Comparison of ENCODE assay signal across 13 cellular contexts in genomic region chr10:133637846-133638235, GRCh38. TPM values are rescaled to one million over a fixed set of nuclear protein-coding genes. Genes with fewer than 3 reads are reported as not detected.
DNase-seq lines count a peak whose midpoint lies in the region; ATAC-seq, FAIRE-seq and TF ChIP-seq lines count a peak whose summit lies in the region.
"Not testable (repeated sequence)": the region's sequence is repeated elsewhere in the genome, so short reads cannot be mapped to it uniquely, and the experiment has no call there.
"Had no signal": no experiment of that assay in that cellular context is flagged by ENCODE, and none has a peak within 500 bp of the region (broad histone marks: within the 10 kb centered on the region; RNA-seq: fewer than 3 reads in every experiment).

No MANE protein-coding gene starts in this region.

- WGBS in HepG2 (ENCODE audit: low lambda C conversion rate), result 36% methylated on average over 10 of the region's 30 CpGs

- not testable (repeated sequence) for FAIRE-seq in HepG2 (lab: Jason Lieb, UNC)

- TF ChIP-seq RAD21 in HepG2 (CRISPR knock-in tag; IDR thresholded peaks at IDR 0.05), result not testable (repeated sequence)

- H3K9ac ChIP-seq in HepG2 (ENCODE audit: insufficient read depth, low read depth, low read length), result not testable (repeated sequence)

- peak overlapping the region; percentile 18 for H3K4me3 Mint-ChIP-seq in activated CD8-positive, alpha-beta T cell treated with anti-CD3 and anti-CD28 coated beads, Interleukin-2, amount 10 ng/mL, durations not matched to agents 7 days and 5 days
- peak overlapping the region; percentile 16 for H3K4me3 Mint-ChIP-seq in activated naive CD8-positive, alpha-beta T cell treated with anti-CD3 and anti-CD28 coated beads, Interleukin-2, amount 10 ng/mL, durations not matched to agents 7 days and 5 days
- H3K4me3 Mint-ChIP-seq in stimulated activated naive CD8-positive, alpha-beta T cell treated with anti-CD3 and anti-CD28 coated beads, Interleukin-15, amount 100 ng/mL, for 72 hours, result peak overlapping the region; percentile 26 to 55

- not testable (repeated sequence) for TF ChIP-seq POLR2A in NB4 (IDR thresholded peaks at IDR 0.05; ENCODE audit: extremely low read depth, insufficient read length); HepG2 (IDR thresholded peaks at IDR 0.05; ENCODE audit: insufficient read depth in 1 of 2, low read depth in 2 of 2, low read length in 2 of 2)

- not testable (repeated sequence) for H3K4me1 ChIP-seq in HAP-1; HepG2 (ENCODE audit: insufficient read depth, low read length)

- H3K27me3 Mint-ChIP-seq in activated CD8-positive, alpha-beta T cell treated with anti-CD3 and anti-CD28 coated beads, Interleukin-2, amount 10 ng/mL, durations not matched to agents 7 days and 5 days (ENCODE audit: low read depth), result peaks cover 19% of the 10 kb centered on the region
- H3K27me3 Mint-ChIP-seq in activated naive CD8-positive, alpha-beta T cell treated with anti-CD3 and anti-CD28 coated beads, Interleukin-2, amount 10 ng/mL, durations not matched to agents 7 days and 5 days; stimulated activated naive CD8-positive, alpha-beta T cell treated with anti-CD3 and anti-CD28 coated beads, Interleukin-15, amount 100 ng/mL, for 72 hours: not testable (repeated sequence)

- POLR2A ChIA-PET in BJ (lab: Charles Lee); activated CD8-positive, alpha-beta T cell treated with anti-CD3 and anti-CD28 coated beads, Interleukin-2, amount 10 ng/mL, durations not matched to agents 7 days and 5 days (lab: Charles Lee); activated naive CD8-positive, alpha-beta T cell treated with anti-CD3 and anti-CD28 coated beads, Interleukin-2, amount 10 ng/mL, durations not matched to agents 7 days and 5 days (lab: Charles Lee); HepG2 (lab: Yijun Ruan, JAX): not testable (repeated sequence)

- H3K4me1 Mint-ChIP-seq in activated CD8-positive, alpha-beta T cell treated with anti-CD3 and anti-CD28 coated beads, Interleukin-2, amount 10 ng/mL, durations not matched to agents 7 days and 5 days (ENCODE audit: low read depth); activated naive CD8-positive, alpha-beta T cell treated with anti-CD3 and anti-CD28 coated beads, Interleukin-2, amount 10 ng/mL, durations not matched to agents 7 days and 5 days; stimulated activated naive CD8-positive, alpha-beta T cell treated with anti-CD3 and anti-CD28 coated beads, Interleukin-15, amount 100 ng/mL, for 72 hours: not testable (repeated sequence)

- H3K79me2 ChIP-seq in HepG2 (ENCODE audit: insufficient read depth, low read length), result not testable (repeated sequence)

- H3K4me3 ChIP-seq in BJ (ENCODE audit: low read depth, low read length), result peak overlapping the region; percentile 19
- peak overlapping the region; percentile 33 for H3K4me3 ChIP-seq in HAP-1
- peak overlapping the region; percentile 42 for H3K4me3 ChIP-seq in NB4 (ENCODE audit: low read depth, low read length)
- peak overlapping the region; percentile 4 to 35 (median 23); a peak in 4 of 6 replicates for H3K4me3 ChIP-seq in HepG2 (replicated peaks in 1 of 3; ENCODE audit: insufficient read depth in 1 of 3, low read depth in 2 of 3, low read length in 3 of 3)

- not testable (repeated sequence) for ATAC-seq in activated CD8-positive, alpha-beta T cell treated with anti-CD3 and anti-CD28 coated beads, Interleukin-2, amount 10 ng/mL, durations not matched to agents 7 days and 5 days; activated naive CD8-positive, alpha-beta T cell treated with anti-CD3 and anti-CD28 coated beads, Interleukin-2, amount 10 ng/mL, durations not matched to agents 7 days and 5 days (ENCODE audit: low read depth); HepG2; stimulated activated naive CD8-positive, alpha-beta T cell treated with anti-CD3 and anti-CD28 coated beads, Interleukin-15, amount 100 ng/mL, for 72 hours

- BruUV-seq in HepG2 (replicated peaks; lab: Mats Ljungman, UMichigan), result not testable (repeated sequence)

- H3K4me2 ChIP-seq in HepG2 (ENCODE audit: low read depth, low read length), result not testable (repeated sequence)

- not testable (repeated sequence) for TF ChIP-seq EP300 in HepG2 (IDR thresholded peaks at IDR 0.05; ENCODE audit: low read depth in 2 of 2, low read length in 2 of 2); HepG2 (CRISPR knock-in tag; IDR thresholded peaks at IDR 0.05; ENCODE audit: borderline replicate concordance)

- not testable (repeated sequence) for H3K27ac ChIP-seq in HepG2 (ENCODE audit: extremely low read length, insufficient read depth, low read length)

- not testable (repeated sequence) for H3K36me3 Mint-ChIP-seq in activated CD8-positive, alpha-beta T cell treated with anti-CD3 and anti-CD28 coated beads, Interleukin-2, amount 10 ng/mL, durations not matched to agents 7 days and 5 days (ENCODE audit: low read depth); activated naive CD8-positive, alpha-beta T cell treated with anti-CD3 and anti-CD28 coated beads, Interleukin-2, amount 10 ng/mL, durations not matched to agents 7 days and 5 days

- H3K9me3 ChIP-seq in HAP-1; HepG2 (ENCODE audit: low read length): not testable (repeated sequence)

- not testable (repeated sequence) for H4K20me1 ChIP-seq in HepG2 (ENCODE audit: insufficient read depth, low read length)

- DNase-seq in BJ (ENCODE audit: low read depth); HAP-1 (ENCODE audit: low spot score in 2 of 2); activated CD8-positive, alpha-beta T cell treated with anti-CD3 and anti-CD28 coated beads, Interleukin-2, amount 10 ng/mL, durations not matched to agents 7 days and 5 days; activated naive CD8-positive, alpha-beta T cell treated with anti-CD3 and anti-CD28 coated beads, Interleukin-2, amount 10 ng/mL, durations not matched to agents 7 days and 5 days; HepG2 (ENCODE audit: low spot score); stimulated activated naive CD8-positive, alpha-beta T cell treated with anti-CD3 and anti-CD28 coated beads, Interleukin-15, amount 100 ng/mL, for 72 hours: not testable (repeated sequence)
- DNase-seq in NB4 (ENCODE audit: low read depth), result peak; percentile 1

- not testable (repeated sequence) for H3K36me3 ChIP-seq in BJ (ENCODE audit: control insufficient read depth, insufficient read depth, low read length); HAP-1 (replicated peaks); HepG2 (replicated peaks in 1 of 2; ENCODE audit: control insufficient read depth in 1 of 2, insufficient read depth in 2 of 2, low read length in 2 of 2)

- H2AFZ ChIP-seq in HepG2 (ENCODE audit: low read length), result not testable (repeated sequence)

- in situ Hi-C loops in HAP-1 (cut with MboI; ENCODE audit: low sequenced_read_pairs); HepG2 (cut with HindIII; ENCODE audit: extremely low pct_ligation_motif_present, low pct_unique_long_range_greater_than_20kb): not testable (repeated sequence)

- not testable (repeated sequence) for H3K27ac Mint-ChIP-seq in activated CD8-positive, alpha-beta T cell treated with anti-CD3 and anti-CD28 coated beads, Interleukin-2, amount 10 ng/mL, durations not matched to agents 7 days and 5 days; activated naive CD8-positive, alpha-beta T cell treated with anti-CD3 and anti-CD28 coated beads, Interleukin-2, amount 10 ng/mL, durations not matched to agents 7 days and 5 days; stimulated activated naive CD8-positive, alpha-beta T cell treated with anti-CD3 and anti-CD28 coated beads, Interleukin-15, amount 100 ng/mL, for 72 hours

- not testable (repeated sequence) for H3K27me3 ChIP-seq in BJ (ENCODE audit: control insufficient read depth, insufficient read depth, low read length); HAP-1 (ENCODE audit: low read depth); HepG2 (ENCODE audit: control insufficient read depth in 1 of 2, insufficient read depth in 2 of 2, low read length in 2 of 2)

- not testable (repeated sequence) for TF ChIP-seq CTCF in BJ (IDR thresholded peaks at IDR 0.05; ENCODE audit: insufficient read depth, low read depth, low read length); NB4 (IDR thresholded peaks at IDR 0.05; ENCODE audit: low read depth, low read length); HepG2 (CRISPR knock-in tag; IDR thresholded peaks at IDR 0.05)

- CTCF ChIA-PET in BJ (lab: Yijun Ruan, JAX); activated CD8-positive, alpha-beta T cell treated with anti-CD3 and anti-CD28 coated beads, Interleukin-2, amount 10 ng/mL, durations not matched to agents 7 days and 5 days (lab: Charles Lee); HepG2 (lab: Yijun Ruan, JAX; ENCODE audit: low intra/inter-chr PET ratio, low total read pairs): not testable (repeated sequence)

- H3K9me3 Mint-ChIP-seq in activated CD8-positive, alpha-beta T cell treated with anti-CD3 and anti-CD28 coated beads, Interleukin-2, amount 10 ng/mL, durations not matched to agents 7 days and 5 days (ENCODE audit: insufficient read depth); activated naive CD8-positive, alpha-beta T cell treated with anti-CD3 and anti-CD28 coated beads, Interleukin-2, amount 10 ng/mL, durations not matched to agents 7 days and 5 days; stimulated activated naive CD8-positive, alpha-beta T cell treated with anti-CD3 and anti-CD28 coated beads, Interleukin-15, amount 100 ng/mL, for 72 hours: not testable (repeated sequence)

- intact Hi-C loops in HepG2 (cut with micrococcal nuclease; ENCODE audit: unreplicated experiment), result not testable (repeated sequence)

RNA-seq across cellular contexts. Expression of gene FRG2B, which starts 11.2 kb away (rescaled TPM):
- polyA plus RNA-seq in BJ (2011; rRNA removed) (not detected in 2 replicates), HepG2 (2011; rRNA removed) (not detected in 2 replicates)
- polyA minus RNA-seq in BJ (2011; rRNA and poly(A)+ RNA removed), result not detected in 2 replicates
- total RNA-seq in activated CD8-positive, alpha-beta T cell treated with anti-CD3 and anti-CD28 coated beads, Interleukin-2, amount 10 ng/mL, durations not matched to agents 7 days and 5 days, result not detected
- total RNA-seq in activated naive CD8-positive, alpha-beta T cell treated with anti-CD3 and anti-CD28 coated beads, Interleukin-2, amount 10 ng/mL, durations not matched to agents 7 days and 5 days, result not detected
- not detected in 2 replicates for total RNA-seq in HepG2 (2016; rRNA removed; fragmentation: Illumina TruSeq; extraction: Trizol)
- not detected in 2 replicates for total RNA-seq in HepG2 (2016; cell fraction: cytosol; rRNA removed; fragmentation: Illumina TruSeq; extraction: Trizol; ENCODE audit: low read depth)
- total RNA-seq in HepG2 (2016; cell fraction: insoluble cytoplasmic fraction; rRNA removed; fragmentation: Illumina TruSeq; extraction: Trizol), result not detected in 2 replicates
- total RNA-seq in HepG2 (2016; cell fraction: membrane; rRNA removed; fragmentation: Illumina TruSeq; extraction: Trizol), result not detected in 2 replicates
- total RNA-seq in HepG2 (2016; cell fraction: nucleus; rRNA removed; fragmentation: Illumina TruSeq; extraction: Trizol), result not detected in 2 replicates
- not detected in 2 replicates for polyA plus RNA-seq in HepG2 (2011; cell fraction: cytosol; rRNA removed)
- not detected in 2 replicates for polyA plus RNA-seq in HepG2 (2011; cell fraction: nucleus; rRNA removed)
- polyA plus RNA-seq in HepG2 (2012), result not detected in 2 replicates
- not detected in 2 replicates for polyA plus RNA-seq in HepG2 (2016; cell fraction: cytosol; fragmentation: Illumina TruSeq; extraction: Trizol; ENCODE audit: low read depth)
- polyA plus RNA-seq in HepG2 (2016; cell fraction: insoluble cytoplasmic fraction; fragmentation: Illumina TruSeq; extraction: Trizol; ENCODE audit: low read depth), result not detected in 2 replicates
- not detected in 2 replicates for polyA plus RNA-seq in HepG2 (2016; cell fraction: membrane; fragmentation: Illumina TruSeq; extraction: Trizol; ENCODE audit: low read depth)
- polyA plus RNA-seq in HepG2 (2016; cell fraction: nucleus; fragmentation: Illumina TruSeq; extraction: Trizol; ENCODE audit: insufficient read depth, low read depth), result not detected in 2 replicates
- 0.54 TPM in 1 of 2 replicates, not detected in the other for polyA minus RNA-seq in HepG2 (2011; rRNA and poly(A)+ RNA removed; ENCODE audit: low replicate concordance)
- not detected in 2 replicates for polyA minus RNA-seq in HepG2 (2011; cell fraction: cytosol; rRNA and poly(A)+ RNA removed)
- not detected in 2 replicates for polyA minus RNA-seq in HepG2 (2011; cell fraction: nucleus; rRNA and poly(A)+ RNA removed)
- total RNA-seq: H1, LHCN-M2, NCI-H460, PC-3 had no signal
- polyA plus RNA-seq: CD14-positive monocyte, H1, IgD-negative memory B cell had no signal
